In the genomic region with DNA sequence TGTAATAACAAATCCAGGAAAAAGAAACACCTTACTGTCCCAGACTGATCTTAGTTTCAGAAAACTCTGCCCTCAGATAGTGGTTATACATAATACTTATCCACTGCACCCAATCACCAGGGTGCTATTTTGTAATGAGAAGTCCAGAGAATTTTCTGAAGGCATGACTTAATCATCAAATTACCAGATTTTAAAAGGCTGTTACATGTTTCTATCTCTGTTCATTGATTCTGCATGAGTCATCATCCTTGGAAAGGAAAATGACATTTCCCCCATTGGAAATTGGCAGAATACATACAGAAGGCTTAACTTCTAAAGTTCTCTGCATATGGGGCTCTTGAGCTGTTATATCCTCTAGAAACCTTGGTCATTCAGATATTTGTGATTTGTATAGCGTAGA, we compare ENCODE assay signal across 22 cellular contexts.
DNase-seq lines count a peak whose midpoint lies in the region; FAIRE-seq and TF ChIP-seq lines count a peak whose summit lies in the region.
"Had no signal": no experiment of that assay in that cellular context is flagged by ENCODE, and none has a peak within 500 bp of the region (broad histone marks: within the 10 kb centered on the region; RNA-seq: fewer than 3 reads in every experiment).

No MANE protein-coding gene starts in this region.

- H3K27ac ChIP-seq in keratinocyte (ENCODE audit: control insufficient read depth, insufficient read depth, low read length): no peak overlapping the region
- H3K27ac ChIP-seq: neutrophil, tibial nerve had no signal

- peak; percentile 29 for FAIRE-seq in keratinocyte (lab: Jason Lieb, UNC)
- FAIRE-seq in frontal cortex (lab: Jason Lieb, UNC): no peak
- FAIRE-seq: H54 had no signal

- H3K9me3 ChIP-seq in keratinocyte (ENCODE audit: control insufficient read depth, low read depth, low read length): no peaks in the 10 kb centered on the region
- H3K9me3 ChIP-seq: neutrophil, tibial nerve had no signal

- H2AFZ ChIP-seq in keratinocyte (ENCODE audit: control insufficient read depth, low read length): no peak overlapping the region

- DNase-seq in AG10803 (ENCODE audit: low read depth) (peak; percentile 44), NCI-H69 (lab: John Stamatoyannopoulos, UW) (peak; percentile 35), dedifferentiated amniotic fluid mesenchymal stem cell (ENCODE audit: extremely low spot score) (peak; percentile 43), keratinocyte (ENCODE audit: low read depth, low spot score) (no peak), HT-29 (ENCODE audit: low spot score) (no peak), NCI-H1092 (lab: John Stamatoyannopoulos, UW) (no peak), frontal cortex (ENCODE audit: low spot score in 2 of 2) (no peak)
- no peak for DNase-seq in stimulated activated naive CD4-positive, alpha-beta T cell treated with Interleukin-2 at 50 U/mL for 16 hours (lab: John Stamatoyannopoulos, UW)
- DNase-seq: ACHN; activated CD4-positive, alpha-beta T cell treated with anti-CD3 and anti-CD28 coated beads, Interleukin-2, amount 50 U/mL, for 4 hours; activated T-cell treated with anti-CD3 and anti-CD28 coated beads, Interleukin-2, amount 50 U/mL, for 24 hours; CD4-positive, CD25-positive, alpha-beta regulatory T cell; DMS79 treated with DMSO at 0.1 percent for 48 hours; effector memory CD4-positive, alpha-beta T cell; IMR-90; NCI-H1930; retina; stimulated activated CD4-positive, alpha-beta T cell treated with anti-CD3 and anti-CD28 coated beads, Interleukin-15, amount 100 ng/mL, for 24 hours; T-cell had no signal

- TF ChIP-seq CTCF in AG10803 (conservative IDR thresholded peaks at IDR 0.05; ENCODE audit: low read length) (no peak), keratinocyte (optimal IDR thresholded peaks at IDR 0.05 in 1 of 3, IDR thresholded peaks at IDR 0.05 in 1 of 3, conservative IDR thresholded peaks at IDR 0.05 in 1 of 3; ENCODE audit: extremely low read depth in 1 of 3, insufficient read depth in 2 of 3, low read length in 3 of 3) (no peak)

- H3K79me2 ChIP-seq in keratinocyte (ENCODE audit: control insufficient read depth, insufficient read depth, low read length): no peaks in the 10 kb centered on the region

- H3K4me2 ChIP-seq in keratinocyte (ENCODE audit: control insufficient read depth, extremely low read depth, insufficient read depth, low read depth, low read length): no peak overlapping the region

- no peaks in the 10 kb centered on the region for H3K27me3 ChIP-seq in keratinocyte (ENCODE audit: control insufficient read depth, extremely low read depth, insufficient read depth, low read length)
- H3K27me3 ChIP-seq: neutrophil, tibial nerve had no signal

- no peaks in the 10 kb centered on the region for H3K36me3 ChIP-seq in keratinocyte (ENCODE audit: control insufficient read depth in 2 of 2, extremely low read depth in 1 of 2, insufficient read depth in 2 of 2, low read length in 2 of 2)
- H3K36me3 ChIP-seq: neutrophil, tibial nerve had no signal

- dilution Hi-C loops in keratinocyte (cut with MboI; ENCODE audit: extremely low pct_ligation_motif_present, low sequenced_read_pairs): no loop called here

- H3K4me1 ChIP-seq in keratinocyte (ENCODE audit: control insufficient read depth, extremely low read depth, insufficient read depth, low read length): peaks cover 15% of the 10 kb centered on the region

- H3K4me3 ChIP-seq in AG10803 (ENCODE audit: low read length) (no peak overlapping the region), keratinocyte (ENCODE audit: control insufficient read depth in 2 of 3, extremely low read depth in 1 of 3, insufficient read depth in 2 of 3, low read depth in 1 of 3, low read length in 3 of 3) (no peak overlapping the region)
- H3K4me3 ChIP-seq: tibial nerve had no signal

- H3K9ac ChIP-seq in keratinocyte (ENCODE audit: control insufficient read depth, extremely low read depth, insufficient read depth, low read length): no peak overlapping the region

- no peaks in the 10 kb centered on the region for H3K9me1 ChIP-seq in keratinocyte (ENCODE audit: control insufficient read depth, extremely low read depth, insufficient read depth, low read length)

- no peaks in the 10 kb centered on the region for H4K20me1 ChIP-seq in keratinocyte (ENCODE audit: control insufficient read depth, extremely low read depth, insufficient read depth, low read length)

Comparison
In these comparisons a context has a peak if more than half of its experiments do, and no peak if none do; other contexts are left out.
1. DNase-seq: peak in AG10803 (single experiment), NCI-H69 (single experiment) and dedifferentiated amniotic fluid mesenchymal stem cell (single experiment); none in keratinocyte (single experiment), stimulated activated naive CD4-positive, alpha-beta T cell treated with Interleukin-2 at 50 U/mL for 16 hours (single experiment), HT-29 (single experiment), NCI-H1092 (single experiment) and frontal cortex (0 of 2).